ENCODE assay signal across 11 cellular contexts in the genomic region with DNA sequence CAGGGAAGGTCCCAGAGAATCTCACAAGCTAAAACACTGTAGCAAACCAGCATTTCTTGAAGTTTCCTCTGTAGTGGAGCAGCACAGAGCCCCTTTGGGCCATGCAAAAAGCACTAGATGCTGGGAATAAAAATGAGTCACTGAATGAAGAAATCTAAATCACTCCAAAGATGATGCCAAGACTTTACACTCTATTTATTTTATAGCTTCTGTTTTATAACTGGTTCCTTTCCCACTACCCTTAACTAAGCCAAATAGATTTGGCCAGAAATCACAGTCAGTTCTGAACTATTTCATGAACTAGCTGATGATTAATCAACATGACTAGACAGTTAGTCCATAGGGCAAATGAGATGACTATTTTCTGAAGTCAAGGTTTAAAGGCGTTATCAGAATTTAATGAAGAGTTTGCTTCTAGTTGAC.
A peak's percentile ranks its signal among the peaks of the same experiment; 100 is the strongest.
DNase-seq lines count a peak whose midpoint lies in the region; ATAC-seq and TF ChIP-seq lines count a peak whose summit lies in the region.
"Had no signal": no experiment of that assay in that cellular context is flagged by ENCODE, and none has a peak within 500 bp of the region (broad histone marks: within the 10 kb centered on the region; RNA-seq: fewer than 3 reads in every experiment).

No MANE protein-coding gene starts in this region.

- 0 out of 2 replicates have a peak overlapping the region, but pooled peaks have one; percentile 35 for H3K56ac ChIP-seq in IMR-90 (ENCODE audit: extremely low read depth, insufficient read depth, low read length)

- H3K27ac Mint-ChIP-seq in stimulated activated effector memory CD8-positive, alpha-beta T cell treated with anti-CD3 and anti-CD28 coated beads, Interleukin-12 subunit alpha, Interleukin-12 subunit beta, amount 100 ng/mL, for 72 hours: no peak overlapping the region

- in situ Hi-C loops in IMR-90 (cut with MboI; ENCODE audit: low sequenced_read_pairs): no loop called here

- peaks cover 22% of the 10 kb centered on the region for H3K4me1 ChIP-seq in IMR-90 (ENCODE audit: control insufficient read depth, insufficient read depth, low read length)
- H3K4me1 ChIP-seq in suprapubic skin: peaks cover 13% of the 10 kb centered on the region

- peak overlapping the region in 1 of 2 experiments; percentile 67; a peak in 1 of 4 replicates for H4K8ac ChIP-seq in IMR-90 (ENCODE audit: low read depth in 2 of 2, low read length in 2 of 2)

- no CpG with 5 or more reads among the region's 1 CpG for WGBS in IMR-90 (ENCODE audit: extremely low coverage in 2 of 2, insufficient read length in 1 of 2), 2 experiments
- WGBS in suprapubic skin: 34% methylated on average over 1 of the region's 1 CpG

- POLR2A ChIA-PET in IMR-90 (lab: Charles Lee; ENCODE audit: unreplicated experiment): no interaction called here

- peaks cover 21% of the 10 kb centered on the region for H3K36me3 Mint-ChIP-seq in stimulated activated effector memory CD8-positive, alpha-beta T cell treated with anti-CD3 and anti-CD28 coated beads, Interleukin-12 subunit alpha, Interleukin-12 subunit beta, amount 100 ng/mL, for 72 hours

- TF ChIP-seq POLR2A in IMR-90 (IDR thresholded peaks at IDR 0.05; ENCODE audit: low read depth, low read length) (no peak), suprapubic skin (IDR thresholded peaks at IDR 0.05) (no peak)

- H2AFZ ChIP-seq in IMR-90 (replicated peaks; ENCODE audit: low read length, poor library complexity): no peak overlapping the region

- H3K27me3 ChIP-seq in IMR-90 (ENCODE audit: control insufficient read depth, insufficient read depth, low read length) (no peaks in the 10 kb centered on the region), suprapubic skin (no peaks in the 10 kb centered on the region)

- no peak overlapping the region for H3K4me3 Mint-ChIP-seq in stimulated activated effector memory CD8-positive, alpha-beta T cell treated with anti-CD3 and anti-CD28 coated beads, Interleukin-12 subunit alpha, Interleukin-12 subunit beta, amount 100 ng/mL, for 72 hours

- intact Hi-C loops in IMR-90 (cut with micrococcal nuclease): loop anchor here (1.0 to 5.0 kb wide), 2 partner anchors 43 to 90 kb away; partner anchors contain the start of gene SCMH1

- no peak overlapping the region; the same call in 1 of the 2 replicates for H3K14ac ChIP-seq in IMR-90 (replicated peaks; ENCODE audit: low read depth, low read length)

- H3K4me3 ChIP-seq in IMR-90 (ENCODE audit: insufficient read depth, low read depth, low read length): no peak overlapping the region
- H3K4me3 ChIP-seq in cardiac fibroblast (replicated peaks in 1 of 2; ENCODE audit: low read depth in 2 of 2, low read length in 2 of 2): no peak overlapping the region
- no peak overlapping the region for H3K4me3 ChIP-seq in suprapubic skin

- H2BK20ac ChIP-seq in IMR-90 (ENCODE audit: low read depth, low read length): peak overlapping the region; percentile 47

- peak overlapping the region; percentile 82; the same call in 1 of the 2 replicates for H4K91ac ChIP-seq in IMR-90 (ENCODE audit: insufficient read depth, low read depth, low read length)

- H3K9me3 Mint-ChIP-seq in stimulated activated effector memory CD8-positive, alpha-beta T cell treated with anti-CD3 and anti-CD28 coated beads, Interleukin-12 subunit alpha, Interleukin-12 subunit beta, amount 100 ng/mL, for 72 hours: no peaks in the 10 kb centered on the region

- no peak for TF ChIP-seq RAD21 in IMR-90 (IDR thresholded peaks at IDR 0.05; ENCODE audit: low read length)

- ATAC-seq in IMR-90 (ENCODE audit: low read depth) (peak; percentile 85), GM18907 (IDR thresholded peaks at IDR 0.05; ENCODE audit: unreplicated experiment) (no peak)
- no peak for ATAC-seq in stimulated activated effector memory CD8-positive, alpha-beta T cell treated with anti-CD3 and anti-CD28 coated beads, Interleukin-12 subunit alpha, Interleukin-12 subunit beta, amount 100 ng/mL, for 72 hours

- H3K27ac ChIP-seq in IMR-90 (ENCODE audit: insufficient read depth, low read length): peak overlapping the region; percentile 66; the same call in 1 of the 2 replicates
- peak overlapping the region; percentile 59 for H3K27ac ChIP-seq in suprapubic skin

- H2BK15ac ChIP-seq in IMR-90 (ENCODE audit: low read depth, low read length): peak overlapping the region; percentile 4; the same call in 1 of the 3 replicates

- peaks cover 4% of the 10 kb centered on the region; the same call in 1 of the 2 replicates for H3K9me1 ChIP-seq in IMR-90 (ENCODE audit: insufficient read depth, low read length)

- H2AK5ac ChIP-seq in IMR-90 (ENCODE audit: low read depth, low read length): no peak overlapping the region

- H3K9ac ChIP-seq in IMR-90 (ENCODE audit: low read depth, low read length): no peak overlapping the region

- CTCF ChIA-PET in IMR-90 (lab: Yijun Ruan, JAX): interaction anchor here (0.5 to 1.4 kb wide), 3 partner anchors 36 to 88 kb away, joined by 3 to 4 read pairs (median 3); no protein-coding TSS in a partner anchor

- peaks cover 4% of the 10 kb centered on the region; the same call in 1 of the 2 replicates for H3K36me3 ChIP-seq in IMR-90 (ENCODE audit: control insufficient read depth, insufficient read depth, low read length)
- H3K36me3 ChIP-seq in suprapubic skin: peaks cover 10% of the 10 kb centered on the region

- peak overlapping the region; percentile 71 for H2BK120ac ChIP-seq in IMR-90 (ENCODE audit: low read depth, low read length)

- dilution Hi-C loops in IMR-90 (cut with HindIII; ENCODE audit: low sequenced_read_pairs, unreplicated experiment): no loop called here

- DNase-seq in IMR-90 (peak; percentile 92), cardiac fibroblast (ENCODE audit: low read depth in 2 of 2) (peak; percentile 86 to 95), kidney tubule cell (ENCODE audit: low spot score) (peak; percentile 94), suprapubic skin (ENCODE audit: low spot score in 2 of 2) (no peak), HuH-7 (ENCODE audit: low spot score) (no peak)
- DNase-seq in stimulated activated effector memory CD8-positive, alpha-beta T cell treated with anti-CD3 and anti-CD28 coated beads, Interleukin-12 subunit alpha, Interleukin-12 subunit beta, amount 100 ng/mL, for 72 hours (ENCODE audit: low spot score in 2 of 2): no peak
- no peak for DNase-seq in activated CD4-positive, alpha-beta T cell treated with anti-CD3 and anti-CD28 coated beads for 48 hours
- DNase-seq: activated naive CD4-positive, alpha-beta T cell treated with anti-CD3 and anti-CD28 coated beads, Interleukin-2, amount 50 U/mL, for 16 hours; NCI-H2081; stimulated activated CD4-positive, alpha-beta T cell treated with anti-CD3 and anti-CD28 coated beads, Interleukin-15, amount 100 ng/mL, for 24 hours had no signal

- peak overlapping the region; percentile 56; the same call in 1 of the 2 replicates for H3K4me2 ChIP-seq in IMR-90 (ENCODE audit: low read depth, low read length)

- H3K23ac ChIP-seq in IMR-90 (ENCODE audit: low read depth, low read length): no peak overlapping the region

- H2BK5ac ChIP-seq in IMR-90 (ENCODE audit: low read depth, low read length, poor library complexity, severe bottlenecking): peak overlapping the region; percentile 53

- 0 out of 4 replicates have a peak, but pooled peaks cover 0 to 5% of the 10 kb centered on the region in 2 experiments for H3K79me1 ChIP-seq in IMR-90 (ENCODE audit: low read depth in 1 of 2, low read length in 2 of 2)

- TF ChIP-seq EP300 in suprapubic skin (IDR thresholded peaks at IDR 0.05): no peak

- H3K4me1 Mint-ChIP-seq in stimulated activated effector memory CD8-positive, alpha-beta T cell treated with anti-CD3 and anti-CD28 coated beads, Interleukin-12 subunit alpha, Interleukin-12 subunit beta, amount 100 ng/mL, for 72 hours: no peaks in the 10 kb centered on the region

- no peaks in the 10 kb centered on the region for H4K20me1 ChIP-seq in IMR-90 (ENCODE audit: insufficient read depth, low read length)

- H3K4ac ChIP-seq in IMR-90 (ENCODE audit: low read depth, low read length): peak overlapping the region; percentile 73

- peak overlapping the region; percentile 65; the same call in 1 of the 2 replicates for H4K5ac ChIP-seq in IMR-90 (ENCODE audit: low read depth, low read length)

- TF ChIP-seq CTCF in IMR-90 (conservative IDR thresholded peaks at IDR 0.05; ENCODE audit: low read depth, low read length): no peak
- TF ChIP-seq CTCF in cardiac fibroblast (IDR thresholded peaks at IDR 0.05; ENCODE audit: low read depth, low read length): no peak
- TF ChIP-seq CTCF in suprapubic skin (IDR thresholded peaks at IDR 0.05): no peak

- BruUV-seq in IMR-90 (replicated peaks; lab: Mats Ljungman, UMichigan): no TSS peak

- H2AK9ac ChIP-seq in IMR-90 (replicated peaks; ENCODE audit: low read depth, low read length, poor library complexity): no peak overlapping the region

- peak overlapping the region; percentile 86; the same call in 1 of the 2 replicates for H3K18ac ChIP-seq in IMR-90 (ENCODE audit: low read depth, low read length)

- H3K9me3 ChIP-seq in IMR-90 (ENCODE audit: control insufficient read depth, insufficient read depth, low read length): no peaks in the 10 kb centered on the region
- no peaks in the 10 kb centered on the region for H3K9me3 ChIP-seq in suprapubic skin

TF ChIP-seq in IMR-90, 13 proteins besides CTCF, POLR2A, EP300 and RAD21 (continues in another document):
- TF ChIP-seq NFE2L2 (IDR thresholded peaks at IDR 0.05; ENCODE audit: low read depth, low read length): peak; percentile 72
- no peak for TF ChIP-seq ELK1 (IDR thresholded peaks at IDR 0.05; ENCODE audit: borderline replicate concordance, low read depth, low read length)
- peak; percentile 72 for TF ChIP-seq FOS (IDR thresholded peaks at IDR 0.05; ENCODE audit: low read depth, low read length)
- TF ChIP-seq, protein P1, sequence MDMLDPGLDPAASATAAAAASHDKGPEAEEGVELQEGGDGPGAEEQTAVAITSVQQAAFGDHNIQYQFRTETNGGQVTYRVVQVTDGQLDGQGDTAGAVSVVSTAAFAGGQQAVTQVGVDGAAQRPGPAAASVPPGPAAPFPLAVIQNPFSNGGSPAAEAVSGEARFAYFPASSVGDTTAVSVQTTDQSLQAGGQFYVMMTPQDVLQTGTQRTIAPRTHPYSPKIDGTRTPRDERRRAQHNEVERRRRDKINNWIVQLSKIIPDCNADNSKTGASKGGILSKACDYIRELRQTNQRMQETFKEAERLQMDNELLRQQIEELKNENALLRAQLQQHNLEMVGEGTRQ (IDR thresholded peaks at IDR 0.05; ENCODE audit: low read depth, low read length): no peak
- TF ChIP-seq CEBPB (IDR thresholded peaks at IDR 0.05; ENCODE audit: low read depth, low read length): peak; percentile 73
- TF ChIP-seq BHLHE40 (IDR thresholded peaks at IDR 0.05; ENCODE audit: low read depth, low read length): no peak

Comparison
In these comparisons a context has a peak if more than half of its experiments do, and no peak if none do; other contexts are left out.
1. DNase-seq: peak in IMR-90 (single experiment), cardiac fibroblast (2 of 2) and kidney tubule cell (single experiment); none in suprapubic skin (0 of 2), HuH-7 (single experiment), stimulated activated effector memory CD8-positive, alpha-beta T cell treated with anti-CD3 and anti-CD28 coated beads, Interleukin-12 subunit alpha, Interleukin-12 subunit beta, amount 100 ng/mL, for 72 hours (0 of 2) and activated CD4-positive, alpha-beta T cell treated with anti-CD3 and anti-CD28 coated beads for 48 hours (single experiment).